26 cellular contexts compared by ENCODE assay signal in the genomic region with DNA sequence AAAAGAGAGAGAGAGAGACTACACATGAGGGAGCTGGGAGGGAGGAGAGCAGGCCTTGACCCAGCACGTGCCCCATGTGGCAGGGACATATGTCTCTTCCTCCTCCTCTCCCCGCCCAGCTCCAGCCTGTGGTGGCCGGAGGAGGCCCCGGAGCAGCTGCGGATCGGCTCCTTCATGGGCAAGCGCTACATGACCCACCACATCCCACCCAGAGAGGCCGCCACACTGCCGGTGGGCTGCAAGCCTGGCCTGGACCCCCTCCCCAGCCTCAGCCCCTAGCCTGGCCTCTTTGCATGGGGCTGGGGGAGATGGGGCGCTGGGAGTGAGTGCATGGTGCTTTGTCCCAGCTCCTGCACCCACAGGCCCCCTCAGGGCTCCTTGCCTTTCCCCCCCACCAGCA. TPM values are rescaled to one million over a fixed set of nuclear protein-coding genes. Genes with fewer than 3 reads are reported as not detected.
DNase-seq lines count a peak whose midpoint lies in the region; ATAC-seq and TF ChIP-seq lines count a peak whose summit lies in the region.
"Had no signal": no experiment of that assay in that cellular context is flagged by ENCODE, and none has a peak within 500 bp of the region (broad histone marks: within the 10 kb centered on the region; RNA-seq: fewer than 3 reads in every experiment).

No MANE protein-coding gene starts in this region.

- no peak overlapping the region for H3K27ac ChIP-seq in GM23338 (ENCODE audit: low read depth)
- H3K27ac ChIP-seq in psoas muscle = no peak overlapping the region
- no peak overlapping the region for H3K27ac ChIP-seq in CD8-positive, alpha-beta T cell (ENCODE audit: low read depth, low read length)
- H3K27ac ChIP-seq: thoracic aorta had no signal

- H3K27me3 Mint-ChIP-seq in GM23338 (ENCODE audit: insufficient read depth, low read depth, poor library complexity) = peaks cover 8% of the 10 kb centered on the region
- H3K27me3 Mint-ChIP-seq in glutamatergic neuron (ENCODE audit: unreplicated experiment) = peaks cover 2% of the 10 kb centered on the region
- no peaks in the 10 kb centered on the region for H3K27me3 Mint-ChIP-seq in CD8-positive, alpha-beta T cell (ENCODE audit: low read depth)
- no peaks in the 10 kb centered on the region for H3K27me3 Mint-ChIP-seq in natural killer cell (ENCODE audit: low read depth in 2 of 2)
- H3K27me3 Mint-ChIP-seq: activated CD4-positive, alpha-beta T cell treated with anti-CD3 and anti-CD28 coated beads, Interleukin-2, amount 10 ng/mL, durations not matched to agents 7 days and 5 days; activated naive CD8-positive, alpha-beta T cell treated with anti-CD3 and anti-CD28 coated beads, Interleukin-2, amount 50 U/mL, for 24 hours; brain; CD4-positive, alpha-beta T cell; stimulated activated memory B cell treated with anti-CD40 and anti-IgM and Interleukin-4, amounts not matched to agents 10 μg/mL and 1 μg/mL and 100 μg/mL, for 72 hours had no signal

- H3K4me3 Mint-ChIP-seq in GM23338 = no peak overlapping the region
- no peak overlapping the region for H3K4me3 Mint-ChIP-seq in glutamatergic neuron (ENCODE audit: unreplicated experiment)
- no peak overlapping the region for H3K4me3 Mint-ChIP-seq in CD8-positive, alpha-beta T cell
- H3K4me3 Mint-ChIP-seq in natural killer cell = no peak overlapping the region
- H3K4me3 Mint-ChIP-seq: activated CD4-positive, alpha-beta T cell treated with anti-CD3 and anti-CD28 coated beads, Interleukin-2, amount 10 ng/mL, durations not matched to agents 7 days and 5 days; activated naive CD8-positive, alpha-beta T cell treated with anti-CD3 and anti-CD28 coated beads, Interleukin-2, amount 50 U/mL, for 24 hours; brain; CD4-positive, alpha-beta T cell; memory B cell; stimulated activated memory B cell treated with anti-CD40 and anti-IgM and Interleukin-4, amounts not matched to agents 10 μg/mL and 1 μg/mL and 100 μg/mL, for 72 hours; T-helper 1 cell treated with Interleukin-12 subunit alpha and Interleukin-12 subunit beta and Interleukin-4 antibody, amounts not matched to agents 30 μg/mL and 1 μg/mL, for 36 hours had no signal

- DNase-seq in GM23338 (ENCODE audit: low spot score) (peak; percentile 1), NAMALWA (ENCODE audit: low spot score) (peak; percentile 2), glutamatergic neuron (peak; percentile 52), psoas muscle (peak; percentile 12 to 44), HCEC 1CT (no peak), natural killer cell (no peak)
- no peak for DNase-seq in CD8-positive, alpha-beta T cell
- DNase-seq: activated CD4-positive, alpha-beta T cell treated with anti-CD3 and anti-CD28 coated beads, Interleukin-2, amount 10 ng/mL, durations not matched to agents 7 days and 5 days; activated effector memory CD4-positive, alpha-beta T cell treated with Interleukin-2 at 50 U/mL for 16 hours; activated naive CD8-positive, alpha-beta T cell treated with anti-CD3 and anti-CD28 coated beads, Interleukin-2, amount 50 U/mL, for 24 hours; kidney glomerular epithelial cell; naive B cell; NCI-H1105; NCI-H2029 treated with DMSO at 0.1 percent for 48 hours; NCI-H345; SHP77 treated with DMSO at 0.1 percent for 48 hours; stimulated activated CD4-positive, alpha-beta T cell treated with anti-CD3 and anti-CD28 coated beads, Interleukin-2, amount 100 ng/mL, for 24 hours had no signal

- H3K27me3 ChIP-seq in GM23338 (ENCODE audit: insufficient read depth) (no peaks in the 10 kb centered on the region), psoas muscle (ENCODE audit: insufficient read depth in 3 of 3, low read length in 2 of 3) (no peaks in the 10 kb centered on the region)
- no peaks in the 10 kb centered on the region for H3K27me3 ChIP-seq in CD8-positive, alpha-beta T cell (ENCODE audit: insufficient read depth, low read length)

- H3K27ac Mint-ChIP-seq in GM23338 (no peak overlapping the region), glutamatergic neuron (ENCODE audit: unreplicated experiment) (peak overlapping the region; percentile 73), natural killer cell (no peak overlapping the region)
- H3K27ac Mint-ChIP-seq in CD8-positive, alpha-beta T cell = no peak overlapping the region
- H3K27ac Mint-ChIP-seq: activated CD4-positive, alpha-beta T cell treated with anti-CD3 and anti-CD28 coated beads, Interleukin-2, amount 10 ng/mL, durations not matched to agents 7 days and 5 days; activated naive CD8-positive, alpha-beta T cell treated with anti-CD3 and anti-CD28 coated beads, Interleukin-2, amount 50 U/mL, for 24 hours; CD4-positive, alpha-beta T cell; memory B cell; stimulated activated memory B cell treated with anti-CD40 and anti-IgM and Interleukin-4, amounts not matched to agents 10 μg/mL and 1 μg/mL and 100 μg/mL, for 72 hours; T-helper 1 cell treated with Interleukin-12 subunit alpha and Interleukin-12 subunit beta and Interleukin-4 antibody, amounts not matched to agents 30 μg/mL and 1 μg/mL, for 36 hours had no signal

- TF ChIP-seq CTCF in GM23338 (conservative IDR thresholded peaks at IDR 0.05; ENCODE audit: low read depth in 2 of 2) (no peak), glutamatergic neuron (IDR thresholded peaks at IDR 0.05; ENCODE audit: partially characterized antibody, unreplicated experiment) (no peak), psoas muscle (IDR thresholded peaks at IDR 0.05) (no peak), natural killer cell (IDR thresholded peaks at IDR 0.05) (no peak)
- no peak for TF ChIP-seq CTCF in CD8-positive, alpha-beta T cell (IDR thresholded peaks at IDR 0.05)

- POLR2A ChIA-PET in CD8-positive, alpha-beta T cell (lab: Charles Lee) = no interaction called here

- no peaks in the 10 kb centered on the region for H3K9me2 ChIP-seq in GM23338 (ENCODE audit: insufficient read depth)

- H3K4me3 ChIP-seq in GM23338 (no peak overlapping the region), psoas muscle (no peak overlapping the region)
- H3K4me3 ChIP-seq in CD8-positive, alpha-beta T cell (ENCODE audit: low read depth, low read length) = no peak overlapping the region
- H3K4me3 ChIP-seq: thoracic aorta had no signal

- WGBS in psoas muscle, 3 donors = 72 to 83% (median 72%) methylated on average over 5 to 10 of the region's 10 CpGs

- H3K9me3 ChIP-seq in psoas muscle = no peaks in the 10 kb centered on the region
- no peaks in the 10 kb centered on the region for H3K9me3 ChIP-seq in CD8-positive, alpha-beta T cell (ENCODE audit: low read length)
- H3K9me3 ChIP-seq: thoracic aorta had no signal

- H3F3A ChIP-seq in GM23338 (replicated peaks; ENCODE audit: low read depth) = no peaks in the 10 kb centered on the region

- H2AFZ ChIP-seq in GM23338 = no peak overlapping the region

- H3K36me3 ChIP-seq in GM23338 (ENCODE audit: insufficient read depth) (no peaks in the 10 kb centered on the region), psoas muscle (ENCODE audit: insufficient read depth in 1 of 2, low read depth in 1 of 2) (no peaks in the 10 kb centered on the region)
- H3K36me3 ChIP-seq in CD8-positive, alpha-beta T cell (ENCODE audit: insufficient read depth, low read length) = no peaks in the 10 kb centered on the region
- H3K36me3 ChIP-seq: thoracic aorta had no signal

- ATAC-seq in GM23338 (no peak), psoas muscle (no peak), GM19351 (IDR thresholded peaks at IDR 0.05; ENCODE audit: unreplicated experiment) (no peak), natural killer cell (no peak)
- no peak for ATAC-seq in CD8-positive, alpha-beta T cell
- ATAC-seq: activated naive CD8-positive, alpha-beta T cell treated with anti-CD3 and anti-CD28 coated beads, Interleukin-2, amount 50 U/mL, for 24 hours; stimulated activated memory B cell treated with anti-CD40 and anti-IgM and Interleukin-4, amounts not matched to agents 10 μg/mL and 1 μg/mL and 100 μg/mL, for 72 hours had no signal

- CTCF ChIA-PET in CD8-positive, alpha-beta T cell (lab: Charles Lee) = interaction anchor here (1.3 kb wide), 1 partner anchor 732 kb away, joined by 3 read pairs; no protein-coding TSS in a partner anchor

- H3K4me1 ChIP-seq in GM23338 (ENCODE audit: insufficient read depth) = peaks cover 8% of the 10 kb centered on the region; the same call in 1 of the 2 replicates
- H3K4me1 ChIP-seq in psoas muscle = no peaks in the 10 kb centered on the region
- no peaks in the 10 kb centered on the region for H3K4me1 ChIP-seq in CD8-positive, alpha-beta T cell (ENCODE audit: insufficient read depth, low read length)

- H3K9me3 Mint-ChIP-seq in GM23338 (no peaks in the 10 kb centered on the region), glutamatergic neuron (ENCODE audit: unreplicated experiment) (peaks cover 3% of the 10 kb centered on the region), natural killer cell (no peaks in the 10 kb centered on the region)
- no peaks in the 10 kb centered on the region for H3K9me3 Mint-ChIP-seq in CD8-positive, alpha-beta T cell
- H3K9me3 Mint-ChIP-seq: activated CD4-positive, alpha-beta T cell treated with anti-CD3 and anti-CD28 coated beads, Interleukin-2, amount 10 ng/mL, durations not matched to agents 7 days and 5 days; activated naive CD8-positive, alpha-beta T cell treated with anti-CD3 and anti-CD28 coated beads, Interleukin-2, amount 50 U/mL, for 24 hours; brain; CD4-positive, alpha-beta T cell; memory B cell; naive B cell; stimulated activated memory B cell treated with anti-CD40 and anti-IgM and Interleukin-4, amounts not matched to agents 10 μg/mL and 1 μg/mL and 100 μg/mL, for 72 hours; T-helper 1 cell treated with Interleukin-12 subunit alpha and Interleukin-12 subunit beta and Interleukin-4 antibody, amounts not matched to agents 30 μg/mL and 1 μg/mL, for 36 hours had no signal

- H3K36me3 Mint-ChIP-seq in GM23338 (ENCODE audit: low read depth) (no peaks in the 10 kb centered on the region), glutamatergic neuron (ENCODE audit: unreplicated experiment) (no peaks in the 10 kb centered on the region), natural killer cell (no peaks in the 10 kb centered on the region)
- H3K36me3 Mint-ChIP-seq in CD8-positive, alpha-beta T cell = no peaks in the 10 kb centered on the region
- H3K36me3 Mint-ChIP-seq: brain; memory B cell; naive B cell; stimulated activated memory B cell treated with anti-CD40 and anti-IgM and Interleukin-4, amounts not matched to agents 10 μg/mL and 1 μg/mL and 100 μg/mL, for 72 hours had no signal

- intact Hi-C loops in psoas muscle (cut with DNase I) (no loop called here), natural killer cell (cut with micrococcal nuclease) (no loop called here)
- intact Hi-C loops in CD8-positive, alpha-beta T cell (cut with DNase I, micrococcal nuclease) = loop anchor here in 1 of 2 experiments (5.0 to 10.0 kb wide), 2 partner anchors 730 to 817 kb away; no protein-coding TSS in a partner anchor

- H4K20me1 ChIP-seq in GM23338 (replicated peaks; ENCODE audit: insufficient read depth) = no peaks in the 10 kb centered on the region

- no peak overlapping the region for H3K4me2 ChIP-seq in GM23338

- no peaks in the 10 kb centered on the region for H3K79me2 ChIP-seq in GM23338 (replicated peaks; ENCODE audit: insufficient read depth)

- H3K4me1 Mint-ChIP-seq in GM23338 (peaks cover 2% of the 10 kb centered on the region), glutamatergic neuron (ENCODE audit: low read depth, unreplicated experiment) (no peaks in the 10 kb centered on the region), natural killer cell (no peaks in the 10 kb centered on the region)
- H3K4me1 Mint-ChIP-seq in CD8-positive, alpha-beta T cell (ENCODE audit: low read depth) = no peaks in the 10 kb centered on the region
- H3K4me1 Mint-ChIP-seq: memory B cell; stimulated activated memory B cell treated with anti-CD40 and anti-IgM and Interleukin-4, amounts not matched to agents 10 μg/mL and 1 μg/mL and 100 μg/mL, for 72 hours had no signal

RNA-seq across cellular contexts. Expression of a gene that starts 4.6 kb away (rescaled TPM):
- total RNA-seq in GM23338 (2014; rRNA removed; shearing (Covaris generic)) = 3.0 and 5.2 TPM in 2 replicates
- polyA plus RNA-seq in GM23338 (2016; fragmentation: Nextera tagmentation; extraction: Ambion mirVana) = 3.3 and 3.8 TPM in 2 replicates
- 6.5 TPM for total RNA-seq in glutamatergic neuron (ENCODE audit: unreplicated experiment)
- under 1 TPM in 3 of 4 donors, not detected in 1; 0.48 to 0.91 (median 0.77) TPM for total RNA-seq in psoas muscle
- polyA plus RNA-seq in psoas muscle = under 1 TPM; 0.12 to 0.23 (median 0.13) TPM
- 1 to 10 TPM; 1.7 to 2.4 TPM for total RNA-seq in CD8-positive, alpha-beta T cell
- 1 to 10 TPM; 3.3 to 5.3 (median 3.3) TPM for total RNA-seq in natural killer cell
- total RNA-seq: skeletal muscle tissue had no signal

RNA-seq across cellular contexts. Expression of a gene that starts 28.2 kb away (rescaled TPM):
- not detected in 2 replicates for total RNA-seq in GM23338 (2014; rRNA removed; shearing (Covaris generic))
- polyA plus RNA-seq in GM23338 (2016; fragmentation: Nextera tagmentation; extraction: Ambion mirVana) (0.55 and 1.1 TPM in 2 replicates), psoas muscle (under 1 TPM; 0.04 to 0.13 (median 0.10) TPM)
- total RNA-seq in glutamatergic neuron (ENCODE audit: unreplicated experiment) (0.20 TPM), psoas muscle (under 1 TPM in 3 of 4 donors, not detected in 1; 0.40 to 0.60 (median 0.44) TPM), natural killer cell (1 to 10 TPM in 1 of 3 donors, under 1 TPM in 1, not detected in 1; 0.32 to 1.4 TPM)
- total RNA-seq in CD8-positive, alpha-beta T cell = under 1 TPM in 1 of 2 experiments, not detected in 1; 0.25 TPM
- total RNA-seq: LHCN-M2, skeletal muscle tissue had no signal

RNA-seq across cellular contexts. Expression of a gene that starts 53.4 kb away (rescaled TPM):
- 72.8 and 77.9 TPM in 2 replicates for total RNA-seq in GM23338 (2014; rRNA removed; shearing (Covaris generic))
- polyA plus RNA-seq in GM23338 (2016; fragmentation: Nextera tagmentation; extraction: Ambion mirVana) (29.7 and 36.1 TPM in 2 replicates), psoas muscle (10 to 100 TPM; 12.8 to 21.5 (median 18.1) TPM)
- total RNA-seq in glutamatergic neuron (ENCODE audit: unreplicated experiment) (23.3 TPM), psoas muscle (10 to 100 TPM; 10.5 to 15.7 (median 14.6) TPM), natural killer cell (10 to 100 TPM; 32.3 to 48.3 (median 40.5) TPM)
- 10 to 100 TPM; 17.4 to 18.9 TPM for total RNA-seq in CD8-positive, alpha-beta T cell

Comparison
In these comparisons a context has a peak if more than half of its experiments do, and no peak if none do; other contexts are left out.
1. DNase-seq: peak in GM23338 (single experiment), NAMALWA (single experiment), glutamatergic neuron (single experiment) and psoas muscle (2 of 2); none in CD8-positive, alpha-beta T cell (0 of 7), HCEC 1CT (single experiment) and natural killer cell (single experiment).